ENCODE assay signal across 9 cellular contexts in the genomic region with DNA sequence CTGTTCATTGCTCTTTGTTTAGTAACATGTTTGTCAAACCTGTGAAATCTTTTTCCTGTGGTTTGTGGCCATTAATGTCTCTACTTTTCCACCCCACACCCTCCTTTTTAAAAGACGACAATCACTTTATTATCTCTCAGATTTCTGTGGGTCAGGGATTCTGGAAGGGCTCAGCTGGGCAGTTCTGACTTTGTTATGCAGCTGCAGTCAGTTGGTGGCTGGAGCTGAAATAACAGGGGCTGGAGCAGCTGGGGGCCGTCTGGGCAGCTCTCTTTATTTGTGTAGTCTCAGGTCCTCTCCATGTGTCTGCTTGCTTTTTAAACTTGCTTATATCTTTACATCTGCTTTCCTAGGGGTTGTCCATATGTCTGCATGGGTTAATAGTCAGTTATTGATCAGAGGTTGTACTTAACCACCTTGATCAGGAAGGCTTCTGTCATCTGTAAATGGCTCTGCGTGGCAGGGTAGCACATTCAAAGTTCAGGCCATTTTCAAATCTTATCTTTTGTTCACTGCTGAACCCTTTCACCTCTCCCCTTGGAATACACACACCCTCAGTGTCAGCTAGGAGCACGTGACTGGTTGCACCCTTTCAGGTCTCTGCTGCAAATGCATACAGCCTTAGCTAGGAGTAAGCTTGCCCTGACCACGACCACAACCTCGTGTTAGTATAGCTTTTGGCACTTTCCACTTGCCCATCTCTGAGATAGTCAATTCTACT. TPM values are rescaled to one million over a fixed set of nuclear protein-coding genes. Genes with fewer than 3 reads are reported as not detected.
DNase-seq lines count a peak whose midpoint lies in the region; ATAC-seq and TF ChIP-seq lines count a peak whose summit lies in the region.
"Had no signal": no experiment of that assay in that cellular context is flagged by ENCODE, and none has a peak within 500 bp of the region (broad histone marks: within the 10 kb centered on the region; RNA-seq: fewer than 3 reads in every experiment).

No MANE protein-coding gene starts in this region.

- no peaks in the 10 kb centered on the region for H3K9me2 ChIP-seq in SK-N-SH

- no peaks in the 10 kb centered on the region for H3K79me2 ChIP-seq in SK-N-SH (ENCODE audit: insufficient read depth)

- H3K27ac ChIP-seq in SK-N-SH (ENCODE audit: low read depth in 2 of 2, low read length in 1 of 2): peak overlapping the region in 1 of 2 experiments; percentile 65; a peak in 2 of 4 replicates
- H3K27ac ChIP-seq in layer of hippocampus (ENCODE audit: low read depth, low read length): peak overlapping the region; percentile 31
- no peak overlapping the region for H3K27ac ChIP-seq in vagina

- no peak overlapping the region for H3K4me2 ChIP-seq in SK-N-SH

- no peaks in the 10 kb centered on the region for H3K27me3 Mint-ChIP-seq in activated T-cell treated with anti-CD3 and anti-CD28 coated beads, Interleukin-2, amount 50 U/mL, for 72 hours (ENCODE audit: low read depth)

- H3K9me3 ChIP-seq in SK-N-SH (no peaks in the 10 kb centered on the region), vagina (no peaks in the 10 kb centered on the region)

- intact Hi-C loops in vagina (cut with DNase I): no loop called here

- TF ChIP-seq POLR2A in vagina (IDR thresholded peaks at IDR 0.05): no peak

- H3K9me3 Mint-ChIP-seq in activated T-cell treated with anti-CD3 and anti-CD28 coated beads, Interleukin-2, amount 50 U/mL, for 72 hours: peaks cover 0 to 13% of the 10 kb centered on the region in 2 donors
- peaks cover 3% of the 10 kb centered on the region for H3K9me3 Mint-ChIP-seq in stimulated activated effector memory CD8-positive, alpha-beta T cell treated with anti-CD3 and anti-CD28 coated beads, Interleukin-12 subunit alpha, Interleukin-12 subunit beta, amount 100 ng/mL, for 72 hours

- ATAC-seq in SK-N-SH treated with all-trans-retinoic acid at 6 μM for 48 hours: no peak
- ATAC-seq in activated T-cell treated with anti-CD3 and anti-CD28 coated beads, Interleukin-2, amount 50 U/mL, for 72 hours (replicated peaks in 1 of 2): peak; percentile 92 to 93
- ATAC-seq in stimulated activated effector memory CD8-positive, alpha-beta T cell treated with anti-CD3 and anti-CD28 coated beads, Interleukin-12 subunit alpha, Interleukin-12 subunit beta, amount 100 ng/mL, for 72 hours: peak; percentile 96

- no peaks in the 10 kb centered on the region for H4K20me1 ChIP-seq in SK-N-SH (ENCODE audit: insufficient read depth)

- WGBS in SK-N-SH (ENCODE audit: low lambda C conversion rate): 73% methylated on average over 6 of the region's 6 CpGs

- peaks cover 14% of the 10 kb centered on the region for H3F3A ChIP-seq in SK-N-SH (replicated peaks; ENCODE audit: insufficient read depth)

- POLR2A ChIA-PET in SK-N-SH (lab: Yijun Ruan, JAX): interaction anchor here (0.7 kb wide), 1 partner anchor 12 kb away, joined by 3 read pairs; no protein-coding TSS in a partner anchor

- peak overlapping the region; percentile 44 to 76 for H3K4me3 Mint-ChIP-seq in activated T-cell treated with anti-CD3 and anti-CD28 coated beads, Interleukin-2, amount 50 U/mL, for 72 hours
- peak overlapping the region; percentile 70 for H3K4me3 Mint-ChIP-seq in stimulated activated effector memory CD8-positive, alpha-beta T cell treated with anti-CD3 and anti-CD28 coated beads, Interleukin-12 subunit alpha, Interleukin-12 subunit beta, amount 100 ng/mL, for 72 hours

- H2AFZ ChIP-seq in SK-N-SH (ENCODE audit: low read depth): no peak overlapping the region

- CTCF ChIA-PET in SK-N-SH (lab: Yijun Ruan, JAX): interaction anchor here (1.0 to 2.8 kb wide), 6 partner anchors 118 to 272 kb away, joined by 3 to 10 read pairs (median 4); a partner anchor contains a TSS

- TF ChIP-seq CTCF in SK-N-SH (IDR thresholded peaks at IDR 0.05) (no peak), vagina (IDR thresholded peaks at IDR 0.05) (no peak)

- peaks cover 0 to 8% of the 10 kb centered on the region in 2 experiments for H3K36me3 ChIP-seq in SK-N-SH (replicated peaks in 1 of 2; ENCODE audit: control insufficient read depth in 1 of 2, insufficient read depth in 2 of 2, low read length in 1 of 2)
- H3K36me3 ChIP-seq in vagina: no peaks in the 10 kb centered on the region

- TF ChIP-seq RAD21 in SK-N-SH (IDR thresholded peaks at IDR 0.05; ENCODE audit: low read length): no peak

- peaks cover 25 to 33% of the 10 kb centered on the region in 2 donors for H3K36me3 Mint-ChIP-seq in activated T-cell treated with anti-CD3 and anti-CD28 coated beads, Interleukin-2, amount 50 U/mL, for 72 hours (ENCODE audit: insufficient read depth in 2 of 2)
- H3K36me3 Mint-ChIP-seq in stimulated activated effector memory CD8-positive, alpha-beta T cell treated with anti-CD3 and anti-CD28 coated beads, Interleukin-12 subunit alpha, Interleukin-12 subunit beta, amount 100 ng/mL, for 72 hours: peaks cover 26% of the 10 kb centered on the region

- H3K4me1 ChIP-seq in SK-N-SH (ENCODE audit: control insufficient read depth in 1 of 2, insufficient read depth in 2 of 2, low read depth in 1 of 2, low read length in 1 of 2) (peaks cover 10 to 17% of the 10 kb centered on the region in 2 experiments; a peak in 3 of 4 replicates), vagina (peaks cover 6% of the 10 kb centered on the region)

- DNase-seq in SK-N-SH (peak; percentile 45), vagina (ENCODE audit: extremely low spot score in 2 of 2) (no peak), NCI-H2196 treated with DMSO at 0.1 percent for 48 hours (lab: John Stamatoyannopoulos, UW; ENCODE audit: unreplicated experiment) (no peak), KG1 (lab: John Stamatoyannopoulos, UW) (no peak)
- DNase-seq in activated T-cell treated with anti-CD3 and anti-CD28 coated beads, Interleukin-2, amount 50 U/mL, for 72 hours: peak; percentile 71 to 72
- peak in 1 of 2 donors; percentile 81 for DNase-seq in stimulated activated effector memory CD8-positive, alpha-beta T cell treated with anti-CD3 and anti-CD28 coated beads, Interleukin-12 subunit alpha, Interleukin-12 subunit beta, amount 100 ng/mL, for 72 hours (ENCODE audit: low spot score in 2 of 2)
- DNase-seq: NCI-H2029 had no signal

- H3K27me3 ChIP-seq in SK-N-SH (ENCODE audit: insufficient read depth) (no peaks in the 10 kb centered on the region), layer of hippocampus (ENCODE audit: control insufficient read depth, insufficient read depth, low read length) (no peaks in the 10 kb centered on the region), vagina (no peaks in the 10 kb centered on the region)

- H3K27ac Mint-ChIP-seq in activated T-cell treated with anti-CD3 and anti-CD28 coated beads, Interleukin-2, amount 50 U/mL, for 72 hours: peak overlapping the region; percentile 96
- H3K27ac Mint-ChIP-seq in stimulated activated effector memory CD8-positive, alpha-beta T cell treated with anti-CD3 and anti-CD28 coated beads, Interleukin-12 subunit alpha, Interleukin-12 subunit beta, amount 100 ng/mL, for 72 hours: peak overlapping the region; percentile 96

- no peak for TF ChIP-seq EP300 in SK-N-SH (IDR thresholded peaks at IDR 0.05; ENCODE audit: borderline replicate concordance in 1 of 2, low read depth in 1 of 2, low read length in 1 of 2)

- H3K9ac ChIP-seq in SK-N-SH: no peak overlapping the region

- peaks cover 59% of the 10 kb centered on the region for H3K4me1 Mint-ChIP-seq in activated T-cell treated with anti-CD3 and anti-CD28 coated beads, Interleukin-2, amount 50 U/mL, for 72 hours (ENCODE audit: low read depth)
- peaks cover 48% of the 10 kb centered on the region for H3K4me1 Mint-ChIP-seq in stimulated activated effector memory CD8-positive, alpha-beta T cell treated with anti-CD3 and anti-CD28 coated beads, Interleukin-12 subunit alpha, Interleukin-12 subunit beta, amount 100 ng/mL, for 72 hours

- H3K4me3 ChIP-seq in SK-N-SH (ENCODE audit: low read depth in 2 of 2, low read length in 1 of 2) (no peak overlapping the region), vagina (no peak overlapping the region)

TF ChIP-seq in SK-N-SH, 30 proteins besides CTCF, POLR2A, EP300 and RAD21 (continues in another document):
- TF ChIP-seq, protein P1, sequence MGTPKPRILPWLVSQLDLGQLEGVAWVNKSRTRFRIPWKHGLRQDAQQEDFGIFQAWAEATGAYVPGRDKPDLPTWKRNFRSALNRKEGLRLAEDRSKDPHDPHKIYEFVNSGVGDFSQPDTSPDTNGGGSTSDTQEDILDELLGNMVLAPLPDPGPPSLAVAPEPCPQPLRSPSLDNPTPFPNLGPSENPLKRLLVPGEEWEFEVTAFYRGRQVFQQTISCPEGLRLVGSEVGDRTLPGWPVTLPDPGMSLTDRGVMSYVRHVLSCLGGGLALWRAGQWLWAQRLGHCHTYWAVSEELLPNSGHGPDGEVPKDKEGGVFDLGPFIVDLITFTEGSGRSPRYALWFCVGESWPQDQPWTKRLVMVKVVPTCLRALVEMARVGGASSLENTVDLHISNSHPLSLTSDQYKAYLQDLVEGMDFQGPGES (IDR thresholded peaks at IDR 0.05; ENCODE audit: low read depth, low read length): no peak
- TF ChIP-seq FOSL2 (IDR thresholded peaks at IDR 0.05; ENCODE audit: borderline replicate concordance, low read depth) (no peak), TAF1 (IDR thresholded peaks at IDR 0.05; ENCODE audit: borderline replicate concordance, low read depth, low read length) (no peak), YY1 (IDR thresholded peaks at IDR 0.05; ENCODE audit: low read depth) (no peak)

TF ChIP-seq in SK-N-SH treated with all-trans-retinoic acid at 6 μM for 48 hours, 23 proteins besides CTCF, POLR2A, EP300 and RAD21 (continues in another document):
- no peak for TF ChIP-seq ESRRG (CRISPR knock-in tag; IDR thresholded peaks at IDR 0.05)

RNA-seq across cellular contexts. Expression of a gene that starts 27.9 kb away (rescaled TPM):
- polyA plus RNA-seq in SK-N-SH (2012; rRNA removed): 13.6 and 16.3 TPM in 2 replicates
- 10.4 and 11.8 TPM in 2 replicates for polyA plus RNA-seq in SK-N-SH (2012; cell fraction: cytosol; rRNA removed)
- 10.6 and 13.9 TPM in 2 replicates for polyA plus RNA-seq in SK-N-SH (2012; cell fraction: nucleus; rRNA removed)
- 10 to 100 TPM; 37.7 to 44.9 TPM for total RNA-seq in activated T-cell treated with anti-CD3 and anti-CD28 coated beads, Interleukin-2, amount 50 U/mL, for 72 hours
- total RNA-seq in vagina: 17.4 TPM

RNA-seq across cellular contexts. Expression of a gene that starts 34.7 kb away (rescaled TPM):
- polyA plus RNA-seq in SK-N-SH (2012; rRNA removed): 2.9 and 3.7 TPM in 2 replicates
- 4.7 and 5.1 TPM in 2 replicates for polyA plus RNA-seq in SK-N-SH (2012; cell fraction: cytosol; rRNA removed)
- polyA plus RNA-seq in SK-N-SH (2012; cell fraction: nucleus; rRNA removed): 1.2 and 1.7 TPM in 2 replicates
- 1 to 10 TPM in 1 of 2 donors, under 1 TPM in 1; 0.65 to 1.5 TPM for total RNA-seq in activated T-cell treated with anti-CD3 and anti-CD28 coated beads, Interleukin-2, amount 50 U/mL, for 72 hours
- total RNA-seq in vagina: 16.2 TPM

Comparison
In these comparisons a context has a peak if more than half of its experiments do, and no peak if none do; other contexts are left out.
1. DNase-seq: peak in SK-N-SH (single experiment) and activated T-cell treated with anti-CD3 and anti-CD28 coated beads, Interleukin-2, amount 50 U/mL, for 72 hours (2 of 2); none in vagina (0 of 2), NCI-H2196 treated with DMSO at 0.1 percent for 48 hours (single experiment) and KG1 (single experiment).